Comparison of ENCODE assay signal across 7 cellular contexts in genomic region chr13:101264931-101265330, GRCh38.
"Had no signal": no experiment of that assay in that cellular context is flagged by ENCODE, and none has a peak within 500 bp of the region (broad histone marks: within the 10 kb centered on the region; RNA-seq: fewer than 3 reads in every experiment).

No MANE protein-coding gene starts in this region.

- DNase-seq: GM23248, GOT3, H7, HCEC 1CT, IMR-90, KBM-7 had no signal

- H3K9ac ChIP-seq: GM23248, KMS-11 had no signal

- H3K4me2 ChIP-seq: KMS-11 had no signal

- H3K4me3 ChIP-seq: GM23248 had no signal

- H3K27ac ChIP-seq: GM23248, KMS-11 had no signal
